13 cellular contexts compared by ENCODE assay signal in genomic region chr2:223460774-223461211, GRCh38.
A peak's percentile ranks its signal among the peaks of the same experiment; 100 is the strongest.
DNase-seq lines count a peak whose midpoint lies in the region; ATAC-seq, FAIRE-seq and TF ChIP-seq lines count a peak whose summit lies in the region.
"Had no signal": no experiment of that assay in that cellular context is flagged by ENCODE, and none has a peak within 500 bp of the region (broad histone marks: within the 10 kb centered on the region; RNA-seq: fewer than 3 reads in every experiment).

No MANE protein-coding gene starts in this region.

- peak overlapping the region; percentile 57 for H3K27ac ChIP-seq in PC-9
- H3K27ac ChIP-seq in small intestine (ENCODE audit: low read depth in 1 of 2, low read length in 1 of 2), result no peak overlapping the region
- H3K27ac ChIP-seq in esophagus squamous epithelium, result no peak overlapping the region
- H3K27ac ChIP-seq in dorsolateral prefrontal cortex, result peak overlapping the region in 2 of 59 donors; percentile 8 to 58

- H3K4me3 ChIP-seq in PC-9 (no peak overlapping the region), fibroblast of the aortic adventitia (ENCODE audit: low read depth, low read length) (no peak overlapping the region), small intestine (ENCODE audit: low read depth in 1 of 2, low read length in 2 of 2) (no peak overlapping the region), esophagus squamous epithelium (no peak overlapping the region), dorsolateral prefrontal cortex (no peak overlapping the region)
- H3K4me3 ChIP-seq: heart left ventricle had no signal

- no peak for FAIRE-seq in small intestine (lab: Jason Lieb, UNC)
- FAIRE-seq: GM19239 had no signal

- H3K9me3 ChIP-seq in PC-9 (ENCODE audit: insufficient read depth, low read depth) (peaks cover 27% of the 10 kb centered on the region), small intestine (ENCODE audit: control insufficient read depth, low read depth) (no peaks in the 10 kb centered on the region), esophagus squamous epithelium (no peaks in the 10 kb centered on the region)

- H2AFZ ChIP-seq in PC-9, result no peak overlapping the region

- no TSS peak for BruUV-seq in PC-9 (replicated peaks; lab: Mats Ljungman, UMichigan)

- no peaks in the 10 kb centered on the region for H4K20me1 ChIP-seq in PC-9 (ENCODE audit: insufficient read depth)

- no peak for TF ChIP-seq CTCF in PC-9 (conservative IDR thresholded peaks at IDR 0.05)
- TF ChIP-seq CTCF in fibroblast of the aortic adventitia (IDR thresholded peaks at IDR 0.05; ENCODE audit: insufficient read depth, low read length), result no peak
- no peak for TF ChIP-seq CTCF in esophagus squamous epithelium (IDR thresholded peaks at IDR 0.05)
- TF ChIP-seq CTCF in dorsolateral prefrontal cortex (IDR thresholded peaks at IDR 0.05 in 54 of 56, conservative IDR thresholded peaks at IDR 0.05 in 2 of 56; ENCODE audit: low read depth in 1 of 56, partially characterized antibody in 56 of 56), result no peak

- peaks cover 28% of the 10 kb centered on the region for H3K4me1 ChIP-seq in PC-9 (replicated peaks; ENCODE audit: insufficient read depth)
- H3K4me1 ChIP-seq in small intestine (ENCODE audit: control insufficient read depth in 2 of 2, insufficient read depth in 1 of 2, low read depth in 1 of 2, low read length in 1 of 2), result no peaks in the 10 kb centered on the region
- H3K4me1 ChIP-seq in esophagus squamous epithelium, result peaks cover 0 to 13% (median 6%) of the 10 kb centered on the region in 3 donors

- intact Hi-C loops in PC-9 (cut with micrococcal nuclease; ENCODE audit: unreplicated experiment) (loop anchor here (1.0 to 10.0 kb wide), 2 partner anchors 337 to 494 kb away; partner anchors contain the start of gene MRPL44), esophagus squamous epithelium (cut with DNase I) (no loop called here), dorsolateral prefrontal cortex (cut with DNase I) (no loop called here)

- no peaks in the 10 kb centered on the region for H3K27me3 ChIP-seq in PC-9 (ENCODE audit: insufficient read depth, low read depth)
- H3K27me3 ChIP-seq in small intestine (ENCODE audit: control insufficient read depth in 2 of 2, insufficient read depth in 2 of 2, low read length in 2 of 2), result no peaks in the 10 kb centered on the region
- H3K27me3 ChIP-seq in esophagus squamous epithelium, result no peaks in the 10 kb centered on the region
- H3K27me3 ChIP-seq in dorsolateral prefrontal cortex, result no peaks in the 10 kb centered on the region
- H3K27me3 ChIP-seq: heart left ventricle had no signal

- no peaks in the 10 kb centered on the region for H3K9me3 Mint-ChIP-seq in activated CD8-positive, alpha-beta T cell treated with anti-CD3 and anti-CD28 coated beads, Interleukin-2, amount 10 ng/mL, durations not matched to agents 7 days and 5 days (ENCODE audit: insufficient read depth)

- H3F3A ChIP-seq in PC-9 (ENCODE audit: insufficient read depth, low read depth), result peaks cover 20% of the 10 kb centered on the region

- H3K4me2 ChIP-seq in PC-9, result peak overlapping the region; percentile 43

- POLR2A ChIA-PET in PC-9 (lab: Charles Lee; ENCODE audit: unreplicated experiment), result interaction anchor here (0.5 to 0.7 kb wide), 2 partner anchors 78 to 304 kb away, joined by 3 to 4 read pairs; no protein-coding TSS in a partner anchor
- POLR2A ChIA-PET in activated CD8-positive, alpha-beta T cell treated with anti-CD3 and anti-CD28 coated beads, Interleukin-2, amount 10 ng/mL, durations not matched to agents 7 days and 5 days (lab: Charles Lee), result no interaction called here

- no peaks in the 10 kb centered on the region for H3K4me1 Mint-ChIP-seq in activated CD8-positive, alpha-beta T cell treated with anti-CD3 and anti-CD28 coated beads, Interleukin-2, amount 10 ng/mL, durations not matched to agents 7 days and 5 days (ENCODE audit: low read depth)
- H3K4me1 Mint-ChIP-seq: neural crest cell had no signal

- H3K36me3 Mint-ChIP-seq in activated CD8-positive, alpha-beta T cell treated with anti-CD3 and anti-CD28 coated beads, Interleukin-2, amount 10 ng/mL, durations not matched to agents 7 days and 5 days (ENCODE audit: low read depth), result no peaks in the 10 kb centered on the region

- no peak for ATAC-seq in activated CD8-positive, alpha-beta T cell treated with anti-CD3 and anti-CD28 coated beads, Interleukin-2, amount 10 ng/mL, durations not matched to agents 7 days and 5 days

- H3K27ac Mint-ChIP-seq in activated CD8-positive, alpha-beta T cell treated with anti-CD3 and anti-CD28 coated beads, Interleukin-2, amount 10 ng/mL, durations not matched to agents 7 days and 5 days, result no peak overlapping the region

- DNase-seq in AG08396 (ENCODE audit: low spot score), result peak; percentile 25
- peak; percentile 25 for DNase-seq in HPDE6-E6E7 (ENCODE audit: extremely low spot score)
- DNase-seq in PC-9, result peak; percentile 27 to 61
- DNase-seq in fibroblast of the aortic adventitia (ENCODE audit: low read depth), result peak; percentile 70
- DNase-seq in activated CD8-positive, alpha-beta T cell treated with anti-CD3 and anti-CD28 coated beads, Interleukin-2, amount 10 ng/mL, durations not matched to agents 7 days and 5 days, result no peak
- DNase-seq in small intestine, result no peak
- no peak for DNase-seq in esophagus squamous epithelium (lab: John Stamatoyannopoulos, UW)
- DNase-seq in dorsolateral prefrontal cortex, result no peak
- DNase-seq: DND-41, heart left ventricle, NCI-H2171 had no signal

- H3K36me3 ChIP-seq in PC-9 (ENCODE audit: low read depth) (no peaks in the 10 kb centered on the region), small intestine (ENCODE audit: control insufficient read depth in 2 of 2, insufficient read depth in 2 of 2, low read length in 2 of 2) (no peaks in the 10 kb centered on the region), esophagus squamous epithelium (no peaks in the 10 kb centered on the region)
- H3K36me3 ChIP-seq: heart left ventricle had no signal

- H3K4me3 Mint-ChIP-seq in activated CD8-positive, alpha-beta T cell treated with anti-CD3 and anti-CD28 coated beads, Interleukin-2, amount 10 ng/mL, durations not matched to agents 7 days and 5 days, result no peak overlapping the region
- H3K4me3 Mint-ChIP-seq: neural crest cell had no signal

- no peaks in the 10 kb centered on the region for H3K79me2 ChIP-seq in PC-9 (ENCODE audit: low read depth)

- CTCF ChIA-PET in PC-9 (lab: Charles Lee), result no interaction called here
- CTCF ChIA-PET in activated CD8-positive, alpha-beta T cell treated with anti-CD3 and anti-CD28 coated beads, Interleukin-2, amount 10 ng/mL, durations not matched to agents 7 days and 5 days (lab: Charles Lee), result no interaction called here

- no peaks in the 10 kb centered on the region for H3K9me2 ChIP-seq in PC-9 (ENCODE audit: insufficient read depth)

- no peaks in the 10 kb centered on the region for H3K27me3 Mint-ChIP-seq in activated CD8-positive, alpha-beta T cell treated with anti-CD3 and anti-CD28 coated beads, Interleukin-2, amount 10 ng/mL, durations not matched to agents 7 days and 5 days (ENCODE audit: low read depth)

- no peak for TF ChIP-seq POLR2A in esophagus squamous epithelium (IDR thresholded peaks at IDR 0.05)

Comparison
In these comparisons a context has a peak if more than half of its experiments do, and no peak if none do; other contexts are left out.
1. DNase-seq: peak in AG08396 (single experiment), HPDE6-E6E7 (single experiment), PC-9 (2 of 2) and fibroblast of the aortic adventitia (single experiment); none in activated CD8-positive, alpha-beta T cell treated with anti-CD3 and anti-CD28 coated beads, Interleukin-2, amount 10 ng/mL, durations not matched to agents 7 days and 5 days (single experiment), small intestine (single experiment), esophagus squamous epithelium (single experiment) and dorsolateral prefrontal cortex (0 of 10).